11 cellular contexts compared by ENCODE assay signal in genomic region chr11:119583585-119583984, GRCh38.
DNase-seq lines count a peak whose midpoint lies in the region; ATAC-seq and TF ChIP-seq lines count a peak whose summit lies in the region.
"Had no signal": no experiment of that assay in that cellular context is flagged by ENCODE, and none has a peak within 500 bp of the region (broad histone marks: within the 10 kb centered on the region; RNA-seq: fewer than 3 reads in every experiment).

No MANE protein-coding gene starts in this region.

- H4K20me1 ChIP-seq in BLaER1 (no peaks in the 10 kb centered on the region), H9 (ENCODE audit: control insufficient read depth, insufficient read depth, insufficient read length) (no peaks in the 10 kb centered on the region), hepatocyte (ENCODE audit: insufficient read depth, poor library complexity, severe bottlenecking) (no peaks in the 10 kb centered on the region)

- no peak overlapping the region for H4K91ac ChIP-seq in H9 (ENCODE audit: insufficient read length, low read depth, low read length)

- H3K56ac ChIP-seq in H9 (ENCODE audit: insufficient read length, low read depth, low read length): no peak overlapping the region

- no peak overlapping the region for H3K18ac ChIP-seq in H9 (ENCODE audit: insufficient read length, low read depth, low read length)

- H3K9ac ChIP-seq in BLaER1 (no peak overlapping the region), H9 (ENCODE audit: extremely low read depth, insufficient read length, low read length) (no peak overlapping the region)

- ATAC-seq in Right ventricle myocardium superior (ENCODE audit: poor library complexity): no peak

- H3K9me3 ChIP-seq in BLaER1 (peaks cover 9% of the 10 kb centered on the region), H9 (ENCODE audit: control insufficient read depth, low read depth, low read length) (peaks cover 6% of the 10 kb centered on the region), hepatocyte (ENCODE audit: low read depth) (no peaks in the 10 kb centered on the region), transverse colon (no peaks in the 10 kb centered on the region)

- no peaks in the 10 kb centered on the region for H3K9me2 ChIP-seq in hepatocyte (replicated peaks; ENCODE audit: insufficient read depth)

- no peak overlapping the region; the same call in 1 of the 2 replicates for H3K27ac ChIP-seq in BLaER1
- no peak overlapping the region for H3K27ac ChIP-seq in H9 (ENCODE audit: insufficient read length, low read depth, low read length)
- no peak overlapping the region for H3K27ac ChIP-seq in hepatocyte
- no peak overlapping the region for H3K27ac ChIP-seq in transverse colon

- no peak for TF ChIP-seq POLR2A in transverse colon (IDR thresholded peaks at IDR 0.05)

- H3K79me2 ChIP-seq in H9 (ENCODE audit: insufficient read depth, low read length) (no peaks in the 10 kb centered on the region), hepatocyte (no peaks in the 10 kb centered on the region)

- no peak overlapping the region for H4K8ac ChIP-seq in H9 (replicated peaks; ENCODE audit: insufficient read length, low read depth, low read length)

- intact Hi-C loops in Right ventricle myocardium superior (cut with DNase I) (no loop called here), transverse colon (cut with DNase I; ENCODE audit: low total_unique reads) (no loop called here)

- H3K36me3 ChIP-seq in BLaER1 (no peaks in the 10 kb centered on the region), hepatocyte (replicated peaks; ENCODE audit: insufficient read depth, low read depth) (no peaks in the 10 kb centered on the region), transverse colon (no peaks in the 10 kb centered on the region)

- H2BK5ac ChIP-seq in H9 (ENCODE audit: insufficient read length, low read length): no peak overlapping the region

- TF ChIP-seq CTCF in H9 (conservative IDR thresholded peaks at IDR 0.05): peak; percentile 54
- peak; percentile 24 for TF ChIP-seq CTCF in astrocyte of the spinal cord (IDR thresholded peaks at IDR 0.05; ENCODE audit: low read depth, low read length)
- TF ChIP-seq CTCF in hepatocyte (IDR thresholded peaks at IDR 0.05; ENCODE audit: poor library complexity): peak; percentile 21
- TF ChIP-seq CTCF in transverse colon (IDR thresholded peaks at IDR 0.05): no peak

- no peak overlapping the region for H2BK20ac ChIP-seq in H9 (ENCODE audit: low read depth, low read length, poor library complexity, severe bottlenecking)

- TF ChIP-seq EP300 in transverse colon (IDR thresholded peaks at IDR 0.05; ENCODE audit: low read depth): no peak

- H3K4me1 ChIP-seq in BLaER1: peaks cover 36% of the 10 kb centered on the region
- H3K4me1 ChIP-seq in H9 (ENCODE audit: insufficient read depth, low read length): no peaks in the 10 kb centered on the region
- peaks cover 11% of the 10 kb centered on the region for H3K4me1 ChIP-seq in hepatocyte (ENCODE audit: insufficient read depth)
- H3K4me1 ChIP-seq in transverse colon: peaks cover 0 to 17% (median 15%) of the 10 kb centered on the region in 4 donors

- H3K27me3 ChIP-seq in BLaER1: no peaks in the 10 kb centered on the region; the same call in 1 of the 2 replicates
- H3K27me3 ChIP-seq in H9 (ENCODE audit: insufficient read depth, low read length): no peaks in the 10 kb centered on the region; the same call in 1 of the 2 replicates
- H3K27me3 ChIP-seq in hepatocyte: peaks cover 15% of the 10 kb centered on the region
- peaks cover 47% of the 10 kb centered on the region for H3K27me3 ChIP-seq in transverse colon

- H3K4me1 Mint-ChIP-seq in H9: peaks cover 27 to 29% of the 10 kb centered on the region in 2 experiments

- DNase-seq in H9 (no peak), astrocyte of the spinal cord (ENCODE audit: low read depth, low spot score) (no peak), hepatocyte (ENCODE audit: low spot score) (no peak), Right ventricle myocardium superior (no peak), H4 (ENCODE audit: low spot score) (no peak), transverse colon (no peak), ACHN (no peak)
- DNase-seq: stimulated activated CD4-positive, alpha-beta T cell treated with anti-CD3 and anti-CD28 coated beads, Interleukin-4, amount 100 ng/mL, for 4 hours; stimulated activated naive B cell treated with anti-CD40 and anti-IgM and Interleukin-4, amounts not matched to agents 10 μg/mL and 1 μg/mL and 100 μg/mL, for 72 hours had no signal

- H3T11ph ChIP-seq in H9 (ENCODE audit: low read length): no peak overlapping the region

- in situ Hi-C loops in astrocyte of the spinal cord (cut with HindIII; ENCODE audit: low sequenced_read_pairs): no loop called here
- in situ Hi-C loops in transverse colon (cut with MboI; ENCODE audit: low pct_ligation_motif_present in 1 of 4, low pct_unique_long_range_greater_than_20kb in 1 of 4, low sequenced_read_pairs in 3 of 4): no loop called here
- in situ Hi-C loops in ACHN (cut with HindIII; ENCODE audit: low pct_ligation_motif_present, low pct_unique_long_range_greater_than_20kb, low sequenced_read_pairs): no loop called here

- H2AK5ac ChIP-seq in H9 (ENCODE audit: insufficient read length, low read length): no peak overlapping the region

- no peak overlapping the region for H2BK12ac ChIP-seq in H9 (ENCODE audit: insufficient read length, low read depth, low read length)

- H2AFZ ChIP-seq in H9 (ENCODE audit: low read length) (no peak overlapping the region), hepatocyte (no peak overlapping the region)

- H3K36me3 Mint-ChIP-seq in H9 (ENCODE audit: insufficient read depth in 1 of 3, low read depth in 3 of 3): peaks cover 10 to 21% (median 11%) of the 10 kb centered on the region in 3 experiments; a peak in 6 of 7 replicates
- H3K36me3 Mint-ChIP-seq: stimulated activated naive B cell treated with anti-CD40 and anti-IgM and Interleukin-4, amounts not matched to agents 10 μg/mL and 1 μg/mL and 100 μg/mL, for 72 hours had no signal

- H3K4me3 Mint-ChIP-seq in H9: peak overlapping the region in 1 of 2 experiments; percentile 82; a peak in 1 of 5 replicates

- H4K5ac ChIP-seq in H9 (ENCODE audit: insufficient read length, low read depth, low read length): no peak overlapping the region

- H3K23ac ChIP-seq in H9 (ENCODE audit: insufficient read length, low read depth, low read length): no peak overlapping the region

- no peak overlapping the region for H2BK120ac ChIP-seq in H9 (ENCODE audit: low read depth, low read length, poor library complexity, severe bottlenecking)

- H3K4me3 ChIP-seq in BLaER1 (no peak overlapping the region), astrocyte of the spinal cord (ENCODE audit: low read depth, low read length) (no peak overlapping the region), hepatocyte (no peak overlapping the region), transverse colon (no peak overlapping the region)

- no peak overlapping the region for H3K4ac ChIP-seq in H9 (ENCODE audit: low read depth, low read length)

- peaks cover 14% of the 10 kb centered on the region for H3K23me2 ChIP-seq in H9 (ENCODE audit: insufficient read length, low read depth, low read length, poor library complexity, severe bottlenecking)

- H3K79me1 ChIP-seq in H9 (ENCODE audit: insufficient read depth, low read depth, low read length, poor library complexity, severe bottlenecking): no peaks in the 10 kb centered on the region

- H3K27ac Mint-ChIP-seq in H9: no peak overlapping the region
- H3K27ac Mint-ChIP-seq: activated naive CD8-positive, alpha-beta T cell treated with anti-CD3 and anti-CD28 coated beads, Interleukin-2, amount 50 U/mL, for 24 hours; stimulated activated naive B cell treated with anti-CD40 and anti-IgM and Interleukin-4, amounts not matched to agents 10 μg/mL and 1 μg/mL and 100 μg/mL, for 72 hours had no signal

- no peak overlapping the region for H2BK15ac ChIP-seq in H9 (ENCODE audit: low read depth, low read length)

- H3K4me2 ChIP-seq in BLaER1 (peak overlapping the region; percentile 98), H9 (ENCODE audit: insufficient read depth, insufficient read length, low read length) (no peak overlapping the region), hepatocyte (peak overlapping the region; percentile 97)

- no CpG with 5 or more reads among the region's 6 CpGs for WGBS in H9 (ENCODE audit: extremely low coverage, insufficient read length, low lambda C conversion rate)
- 89% methylated on average over 6 of the region's 6 CpGs for WGBS in hepatocyte (ENCODE audit: low lambda C conversion rate, missing lambda C conversion rate)
- WGBS in transverse colon (ENCODE audit: low coverage in 1 of 2), 2 donors: 76 to 100% methylated on average over 1 to 6 of the region's 6 CpGs

- peaks cover 33% of the 10 kb centered on the region for H3K27me3 Mint-ChIP-seq in H9 (ENCODE audit: low read depth)

- peaks cover 16 to 25% of the 10 kb centered on the region in 2 experiments for H3K9me3 Mint-ChIP-seq in H9
- H3K9me3 Mint-ChIP-seq: activated naive CD8-positive, alpha-beta T cell treated with anti-CD3 and anti-CD28 coated beads, Interleukin-2, amount 50 U/mL, for 24 hours had no signal

- no peak overlapping the region for H3K14ac ChIP-seq in H9 (ENCODE audit: insufficient read depth, low read length)

Comparison
In these comparisons a context has a peak if more than half of its experiments do, and no peak if none do; other contexts are left out.
1. CTCF ChIP-seq: peak in H9 (single experiment), astrocyte of the spinal cord (single experiment) and hepatocyte (single experiment); none in transverse colon (0 of 5).